Comparison of ENCODE assay signal across 24 cellular contexts in genomic region chr12:29226621-29227020, GRCh38.
"Had no signal": no experiment of that assay in that cellular context is flagged by ENCODE, and none has a peak within 500 bp of the region (broad histone marks: within the 10 kb centered on the region; RNA-seq: fewer than 3 reads in every experiment).

No MANE protein-coding gene starts in this region.

- H3K27me3 Mint-ChIP-seq: activated CD4-positive, alpha-beta T cell treated with anti-CD3 and anti-CD28 coated beads, Interleukin-2, amount 10 ng/mL, durations not matched to agents 7 days and 5 days; activated naive CD8-positive, alpha-beta T cell treated with anti-CD3 and anti-CD28 coated beads for 36 hours; effector memory CD8-positive, alpha-beta T cell; natural killer cell treated with Interleukin-12 subunit alpha and Interleukin-12 subunit beta and Interleukin-15 and Interleukin-18, amount 100 ng/mL, for 72 hours; stimulated activated naive CD8-positive, alpha-beta T cell treated with anti-CD3 and anti-CD28 coated beads, Interleukin-15, Interleukin-2, amounts not matched to agents 100 ng/mL and 50 ng/mL, for 24 hours had no signal

- H3K4me1 Mint-ChIP-seq: activated CD4-positive, alpha-beta T cell treated with anti-CD3 and anti-CD28 coated beads, Interleukin-2, amount 10 ng/mL, durations not matched to agents 7 days and 5 days had no signal

- ATAC-seq: effector memory CD8-positive, alpha-beta T cell; foreskin keratinocyte; left ventricle myocardium superior; natural killer cell treated with Interleukin-12 subunit alpha and Interleukin-12 subunit beta and Interleukin-15 and Interleukin-18, amount 100 ng/mL, for 72 hours; sciatic nerve had no signal

- H3K36me3 Mint-ChIP-seq: activated naive CD8-positive, alpha-beta T cell treated with anti-CD3 and anti-CD28 coated beads for 36 hours; natural killer cell treated with Interleukin-12 subunit alpha and Interleukin-12 subunit beta and Interleukin-15 and Interleukin-18, amount 100 ng/mL, for 72 hours had no signal

- H3K27ac ChIP-seq: brain microvascular endothelial cell, epithelial cell of prostate, foreskin keratinocyte, prostate gland, spleen, suprapubic skin, upper lobe of left lung had no signal

- H3K9me3 ChIP-seq: prostate gland, suprapubic skin, upper lobe of left lung had no signal

- H3K4me3 ChIP-seq: prostate gland, spleen, suprapubic skin, upper lobe of left lung had no signal

- H3K27me3 ChIP-seq: brain microvascular endothelial cell, foreskin keratinocyte, spleen, suprapubic skin, upper lobe of left lung had no signal

- H3K36me3 ChIP-seq: brain microvascular endothelial cell, prostate gland, spleen, suprapubic skin, upper lobe of left lung had no signal

- DNase-seq: activated CD4-positive, alpha-beta T cell treated with anti-CD3 and anti-CD28 coated beads, Interleukin-2, amount 10 ng/mL, durations not matched to agents 7 days and 5 days; activated CD4-positive, CD25-positive, alpha-beta regulatory T cell; activated CD8-positive, alpha-beta memory T cell treated with anti-CD3 and anti-CD28 coated beads for 24 hours; activated gamma-delta T cell treated with Interleukin-2 at 50 U/mL for 16 hours; activated naive CD8-positive, alpha-beta T cell treated with anti-CD3 and anti-CD28 coated beads for 36 hours; anterior cingulate cortex; brain microvascular endothelial cell; effector memory CD8-positive, alpha-beta T cell; foreskin keratinocyte; glutamatergic neuron; hypothalamus; kidney glomerular epithelial cell; left ventricle myocardium superior; mesendoderm; occipital lobe; spleen; upper lobe of left lung had no signal

- H3K27ac Mint-ChIP-seq: activated CD4-positive, alpha-beta T cell treated with anti-CD3 and anti-CD28 coated beads, Interleukin-2, amount 10 ng/mL, durations not matched to agents 7 days and 5 days; activated naive CD8-positive, alpha-beta T cell treated with anti-CD3 and anti-CD28 coated beads for 36 hours; dendritic cell treated with granulocyte-macrophage colony-stimulating factor and Interleukin-4, amounts not matched to agents 40 ng/mL and 50 ng/mL, for 4 days; effector memory CD8-positive, alpha-beta T cell; natural killer cell treated with Interleukin-12 subunit alpha and Interleukin-12 subunit beta and Interleukin-15 and Interleukin-18, amount 100 ng/mL, for 72 hours; stimulated activated naive CD8-positive, alpha-beta T cell treated with anti-CD3 and anti-CD28 coated beads, Interleukin-15, Interleukin-2, amounts not matched to agents 100 ng/mL and 50 ng/mL, for 24 hours had no signal

- H3K4me3 Mint-ChIP-seq: activated CD4-positive, alpha-beta T cell treated with anti-CD3 and anti-CD28 coated beads, Interleukin-2, amount 10 ng/mL, durations not matched to agents 7 days and 5 days; activated naive CD8-positive, alpha-beta T cell treated with anti-CD3 and anti-CD28 coated beads for 36 hours; dendritic cell treated with granulocyte-macrophage colony-stimulating factor and Interleukin-4, amounts not matched to agents 40 ng/mL and 50 ng/mL, for 4 days; effector memory CD8-positive, alpha-beta T cell; natural killer cell treated with Interleukin-12 subunit alpha and Interleukin-12 subunit beta and Interleukin-15 and Interleukin-18, amount 100 ng/mL, for 72 hours; stimulated activated naive CD8-positive, alpha-beta T cell treated with anti-CD3 and anti-CD28 coated beads, Interleukin-15, Interleukin-2, amounts not matched to agents 100 ng/mL and 50 ng/mL, for 24 hours had no signal

- H3K4me1 ChIP-seq: prostate gland, suprapubic skin, upper lobe of left lung had no signal

- H3K9me3 Mint-ChIP-seq: activated CD4-positive, alpha-beta T cell treated with anti-CD3 and anti-CD28 coated beads, Interleukin-2, amount 10 ng/mL, durations not matched to agents 7 days and 5 days; effector memory CD8-positive, alpha-beta T cell; natural killer cell treated with Interleukin-12 subunit alpha and Interleukin-12 subunit beta and Interleukin-15 and Interleukin-18, amount 100 ng/mL, for 72 hours had no signal
